ENCODE assay signal across 36 cellular contexts in genomic region chr2:158747346-158747745, GRCh38. TPM values are rescaled to one million over a fixed set of nuclear protein-coding genes. Genes with fewer than 3 reads are reported as not detected.
"Had no signal": no experiment of that assay in that cellular context is flagged by ENCODE, and none has a peak within 500 bp of the region (broad histone marks: within the 10 kb centered on the region; RNA-seq: fewer than 3 reads in every experiment).

No MANE protein-coding gene starts in this region.

- H3K9me3 ChIP-seq: adrenal gland, body of pancreas, breast epithelium had no signal

- H3K36me3 ChIP-seq: adrenal gland, brain microvascular endothelial cell, breast epithelium had no signal

- H3K27ac ChIP-seq: adrenal gland, body of pancreas, brain microvascular endothelial cell, breast epithelium, VCaP had no signal

- H3K4me3 ChIP-seq: adrenal gland, body of pancreas, breast epithelium had no signal

- ATAC-seq: activated CD8-positive, alpha-beta T cell treated with anti-CD3 and anti-CD28 coated beads for 36 hours; activated naive CD4-positive, alpha-beta T cell treated with anti-CD3 and anti-CD28 coated beads, Interleukin-2, amount 50 U/mL, for 72 hours; activated T-cell treated with anti-CD3 and anti-CD28 coated beads, Interleukin-2, amount 50 U/mL, for 4 hours; activated T-cell treated with anti-CD3 and anti-CD28 coated beads, Interleukin-2, amount 50 U/mL, for 72 hours; activated T-helper 17 cell treated with anti-CD3 and anti-CD28 coated beads, Interleukin-2, amount 50 U/mL, for 72 hours; body of pancreas had no signal

- FAIRE-seq: astrocyte, TTC549 had no signal

- H3K4me1 ChIP-seq: body of pancreas, breast epithelium had no signal

- DNase-seq: activated B cell treated with CpG ODN at 0.5 μM for 24 hours; activated CD4-positive, alpha-beta memory T cell treated with anti-CD3 and anti-CD28 coated beads for 36 hours; activated CD4-positive, alpha-beta T cell treated with anti-CD3 and anti-CD28 coated beads for 4 hours; activated CD4-positive, alpha-beta T cell treated with anti-CD3 and anti-CD28 coated beads, Interleukin-2, amount 10 ng/mL, durations not matched to agents 24 days and 14 days; activated CD4-positive, alpha-beta T cell treated with anti-CD3 and anti-CD28 coated beads, Interleukin-2, amount 50 U/mL, for 1 hour; activated CD4-positive, alpha-beta T cell treated with anti-CD3 and anti-CD28 coated beads, Interleukin-2, amount 50 U/mL, for 4 hours; activated CD4-positive, CD25-positive, alpha-beta regulatory T cell treated with anti-CD3 and anti-CD28 coated beads, Interleukin-2, amount 50 U/mL, for 72 hours; activated CD8-positive, alpha-beta memory T cell treated with anti-CD3 and anti-CD28 coated beads, Interleukin-2, amount 50 U/mL, for 4 hours; activated CD8-positive, alpha-beta T cell treated with anti-CD3 and anti-CD28 coated beads for 36 hours; activated effector memory CD4-positive, alpha-beta T cell treated with anti-CD3 and anti-CD28 coated beads, Interleukin-2, amount 50 U/mL, for 16 hours; activated gamma-delta T cell treated with Interleukin-2 at 50 U/mL for 16 hours; activated naive CD4-positive, alpha-beta T cell; activated naive CD4-positive, alpha-beta T cell treated with anti-CD3 and anti-CD28 coated beads for 36 hours; activated naive CD4-positive, alpha-beta T cell treated with anti-CD3 and anti-CD28 coated beads, Interleukin-2, amount 50 U/mL, for 16 hours; activated naive CD8-positive, alpha-beta T cell treated with anti-CD3 and anti-CD28 coated beads for 36 hours; activated T-cell treated with anti-CD3 and anti-CD28 coated beads for 4 hours; activated T-cell treated with anti-CD3 and anti-CD28 coated beads, Interleukin-2, amount 50 U/mL, for 1 hour; activated T-cell treated with anti-CD3 and anti-CD28 coated beads, Interleukin-2, amount 50 U/mL, for 4 hours; activated T-cell treated with anti-CD3 and anti-CD28 coated beads, Interleukin-2, amount 50 U/mL, for 72 hours; adrenal gland; amniotic stem cell; aorta; body of pancreas; brain microvascular endothelial cell; central memory CD4-positive, alpha-beta T cell; T-helper 2 cell; T-helper 9 cell had no signal

- H3K27me3 ChIP-seq: adrenal gland, body of pancreas, breast epithelium had no signal

RNA-seq across cellular contexts. Expression of gene DAPL1, which starts 47.8 kb away (rescaled TPM):
- total RNA-seq: activated B cell treated with CpG ODN at 0.5 μM for 24 hours; activated CD4-positive, alpha-beta memory T cell treated with anti-CD3 and anti-CD28 coated beads for 36 hours; activated CD4-positive, alpha-beta T cell treated with anti-CD3 and anti-CD28 coated beads, Interleukin-2, amount 10 ng/mL, durations not matched to agents 24 days and 14 days; activated CD8-positive, alpha-beta memory T cell treated with anti-CD3 and anti-CD28 coated beads for 36 hours; activated CD8-positive, alpha-beta T cell treated with anti-CD3 and anti-CD28 coated beads for 36 hours; activated naive CD4-positive, alpha-beta T cell treated with anti-CD3 and anti-CD28 coated beads for 36 hours; activated naive CD4-positive, alpha-beta T cell treated with anti-CD3 and anti-CD28 coated beads, Interleukin-2, amount 50 U/mL, for 72 hours; activated naive CD8-positive, alpha-beta T cell treated with anti-CD3 and anti-CD28 coated beads for 36 hours; activated T-cell treated with anti-CD3 and anti-CD28 coated beads, Interleukin-2, amount 50 U/mL, for 4 hours; activated T-cell treated with anti-CD3 and anti-CD28 coated beads, Interleukin-2, amount 50 U/mL, for 72 hours; activated T-helper 1 cell treated with anti-CD3 and anti-CD28 coated beads, Interleukin-12 subunit alpha, Interleukin-12 subunit beta, Interleukin-2, Interleukin-4 antibody, amounts not matched to agents 30 ng/mL and 10 ng/mL and 1 ng/mL, durations not matched to agents 14 hours and 24 hours and 36 hours; activated T-helper 17 cell treated with anti-CD3 and anti-CD28 coated beads, Interleukin-2, amount 50 U/mL, for 72 hours; aorta; astrocyte; breast epithelium; cardiac septum had no signal
